In the genomic region with DNA sequence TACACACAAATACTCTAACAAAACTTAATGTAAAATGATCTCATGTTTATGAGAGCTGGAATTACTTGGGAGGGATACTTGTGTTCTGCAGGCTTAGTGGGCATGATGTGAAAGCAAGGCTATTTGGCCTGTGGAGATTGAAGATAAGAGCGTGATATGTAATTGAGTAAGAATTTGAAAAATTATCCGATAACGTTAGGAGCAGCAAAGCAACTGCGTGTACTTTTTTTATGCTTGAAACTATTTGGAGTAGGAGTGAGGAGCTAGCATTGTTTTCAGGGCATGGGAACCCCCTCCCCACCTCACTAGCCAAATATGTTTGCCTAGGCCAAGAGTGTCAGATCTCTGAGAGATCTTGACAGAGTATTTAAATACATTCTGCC, we compare ENCODE assay signal across 8 cellular contexts. TPM values are rescaled to one million over a fixed set of nuclear protein-coding genes. Genes with fewer than 3 reads are reported as not detected.
DNase-seq lines count a peak whose midpoint lies in the region; ATAC-seq, FAIRE-seq and TF ChIP-seq lines count a peak whose summit lies in the region.
"Not testable (repeated sequence)": the region's sequence is repeated elsewhere in the genome, so short reads cannot be mapped to it uniquely, and the experiment has no call there.

No MANE protein-coding gene starts in this region.

- BruUV-seq in Calu3 (replicated peaks; lab: Mats Ljungman, UMichigan), result not testable (repeated sequence)

- intact Hi-C loops in Calu3 (cut with micrococcal nuclease; ENCODE audit: unreplicated experiment); right cardiac atrium (cut with DNase I); right lobe of liver (cut with DNase I); pancreas (cut with DNase I): not testable (repeated sequence)

- not testable (repeated sequence) for FAIRE-seq in pancreas (lab: Jason Lieb, UNC)

- peak; percentile 11 to 46 for ATAC-seq in right cardiac atrium
- peak; percentile 53 to 67 (median 64) for ATAC-seq in right lobe of liver
- peak; percentile 58 to 85 (median 79) for ATAC-seq in pancreas
- ATAC-seq in thoracic aorta (ENCODE audit: insufficient number of reproducible peaks, low FRiP score, low read depth), result not testable (repeated sequence)

- H3K9me3 ChIP-seq in right cardiac atrium (ENCODE audit: control insufficient read depth, low read length); right lobe of liver; pancreas; thoracic aorta: not testable (repeated sequence)

- not testable (repeated sequence) for H3K9me3 Mint-ChIP-seq in Calu3 (ENCODE audit: low read depth, unreplicated experiment)

- H3K36me3 Mint-ChIP-seq in Calu3 (ENCODE audit: insufficient read depth, unreplicated experiment), result not testable (repeated sequence)

- H3K27ac ChIP-seq in right cardiac atrium (ENCODE audit: low read length), result not testable (repeated sequence)
- H3K27ac ChIP-seq in right lobe of liver (peak overlapping the region in 2 of 3 donors; percentile 62 to 74), pancreas (peak overlapping the region in 2 of 4 donors; percentile 44), thoracic aorta (peak overlapping the region in 1 of 2 donors; percentile 55)

- not testable (repeated sequence) for H3K27me3 Mint-ChIP-seq in Calu3 (ENCODE audit: unreplicated experiment)

- not testable (repeated sequence) for H3K27me3 ChIP-seq in right cardiac atrium (ENCODE audit: control insufficient read depth, insufficient read depth); right lobe of liver; pancreas; thoracic aorta (replicated peaks; ENCODE audit: insufficient read depth)

- DNase-seq in Calu3; right cardiac atrium; right lobe of liver; thoracic aorta (ENCODE audit: low spot score): not testable (repeated sequence)
- DNase-seq in M059J (ENCODE audit: low read depth), result peak; percentile 10
- peak; percentile 86 for DNase-seq in amniotic epithelial cell (ENCODE audit: low read depth)
- peak; percentile 38 for DNase-seq in dedifferentiated amniotic fluid mesenchymal stem cell (ENCODE audit: extremely low spot score)
- DNase-seq in pancreas, result peak in 2 of 6 donors; percentile 2 to 15

- not testable (repeated sequence) for H3K4me3 ChIP-seq in right cardiac atrium (ENCODE audit: low read length); right lobe of liver; pancreas
- peak overlapping the region; percentile 49 for H3K4me3 ChIP-seq in thoracic aorta

- TF ChIP-seq CTCF in Calu3 (IDR thresholded peaks at IDR 0.05; ENCODE audit: unreplicated experiment); right lobe of liver (IDR thresholded peaks at IDR 0.05); pancreas (IDR thresholded peaks at IDR 0.05); thoracic aorta (IDR thresholded peaks at IDR 0.05): not testable (repeated sequence)

- WGBS in right cardiac atrium, result 16% methylated on average over 4 of the region's 4 CpGs
- WGBS in right lobe of liver (ENCODE audit: insufficient coverage, low coverage, low lambda C conversion rate, missing lambda C conversion rate), result 20% methylated on average over 4 of the region's 4 CpGs
- 35 to 44% methylated on average over 4 of the region's 4 CpGs for WGBS in pancreas, 2 donors

- H3K36me3 ChIP-seq in right lobe of liver, pancreas, thoracic aorta: not testable (repeated sequence)

- peak overlapping the region; percentile 67 for H3K4me3 Mint-ChIP-seq in Calu3 (ENCODE audit: low read depth, unreplicated experiment)

- not testable (repeated sequence) for H3K4me1 ChIP-seq in right cardiac atrium (ENCODE audit: control insufficient read depth, insufficient read depth, low read length); right lobe of liver; pancreas; thoracic aorta (ENCODE audit: control insufficient read depth in 1 of 2, low read depth in 2 of 2)

- TF ChIP-seq POLR2A in right lobe of liver (IDR thresholded peaks at IDR 0.05), result not testable (repeated sequence)

- CTCF ChIA-PET in Calu3 (lab: Charles Lee), result not testable (repeated sequence)

- H3K4me1 Mint-ChIP-seq in Calu3 (ENCODE audit: low read depth, unreplicated experiment), result not testable (repeated sequence)

- peak overlapping the region; percentile 11 for H3K27ac Mint-ChIP-seq in Calu3 (ENCODE audit: unreplicated experiment)

RNA-seq across cellular contexts. Expression of gene SRGAP2C, which starts 16.8 kb away (rescaled TPM):
- total RNA-seq in Calu3 (2022), result 19.9 and 22.6 TPM in 2 replicates
- total RNA-seq in M059J (2014; rRNA removed; shearing (Covaris generic)), result 22.7 and 30.3 TPM in 2 replicates
- total RNA-seq in right cardiac atrium, result 10 to 100 TPM; 19.2 to 28.8 (median 23.9) TPM
- 6.2 TPM for polyA plus RNA-seq in right cardiac atrium
- 1 to 10 TPM; 3.7 to 7.3 (median 5.4) TPM for total RNA-seq in right lobe of liver
- total RNA-seq in pancreas, result 10 to 100 TPM in 1 of 6 donors, 1 to 10 TPM in 5; 3.6 to 12.4 (median 5.8) TPM
- polyA plus RNA-seq in pancreas, result 1 to 10 TPM; 2.2 to 3.1 TPM
- 10 to 100 TPM; 19.1 to 27.7 TPM for total RNA-seq in thoracic aorta

RNA-seq across cellular contexts. Expression of gene FAM72B, which starts 17.5 kb away (rescaled TPM):
- total RNA-seq in Calu3 (2022), result 9.6 and 9.8 TPM in 2 replicates
- 9.2 and 15.3 TPM in 2 replicates for total RNA-seq in M059J (2014; rRNA removed; shearing (Covaris generic))
- 1 to 10 TPM in 3 of 4 donors, under 1 TPM in 1; 0.58 to 1.4 (median 1.2) TPM for total RNA-seq in right cardiac atrium
- 0.16 TPM for polyA plus RNA-seq in right cardiac atrium
- under 1 TPM in 4 of 6 experiments, not detected in 2; 0.38 to 0.68 (median 0.64) TPM for total RNA-seq in right lobe of liver
- total RNA-seq in pancreas, result under 1 TPM in 2 of 6 donors, not detected in 4; 0.16 to 0.47 TPM
- under 1 TPM; 0.19 to 0.31 TPM for polyA plus RNA-seq in pancreas
- total RNA-seq in thoracic aorta, result under 1 TPM; 0.27 to 0.42 TPM
